Comparison of ENCODE assay signal across 22 cellular contexts in the genomic region with DNA sequence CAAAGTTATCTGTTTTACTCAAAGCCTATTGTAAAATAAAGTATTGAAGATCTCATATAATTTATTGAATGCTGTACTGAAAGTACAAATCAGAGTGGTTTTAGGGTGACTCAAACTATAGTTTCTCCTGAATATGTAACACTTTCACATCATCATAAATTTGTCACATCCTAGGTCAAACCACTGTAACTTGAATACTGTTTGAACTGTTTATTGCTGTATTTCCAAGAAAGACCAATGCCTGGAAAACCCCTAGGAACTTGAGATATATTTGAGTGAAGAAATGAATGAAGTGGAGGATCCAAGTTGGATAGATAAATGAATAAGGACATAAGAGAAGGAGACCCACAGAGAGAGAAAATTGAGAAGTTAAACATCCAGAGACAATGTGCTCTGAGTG.
"Had no signal": no experiment of that assay in that cellular context is flagged by ENCODE, and none has a peak within 500 bp of the region (broad histone marks: within the 10 kb centered on the region; RNA-seq: fewer than 3 reads in every experiment).

No MANE protein-coding gene starts in this region.

- H3K4me3 Mint-ChIP-seq: activated B cell treated with CpG ODN at 0.5 μM for 24 hours; activated CD8-positive, alpha-beta memory T cell treated with anti-CD3 and anti-CD28 coated beads, Interleukin-2, amount 10 ng/mL, durations not matched to agents 7 days and 5 days; activated T-cell treated with anti-CD3 and anti-CD28 coated beads, Interleukin-2, amount 50 U/mL, for 4 hours; central memory CD8-positive, alpha-beta T cell; T-cell had no signal

- DNase-seq: activated B cell treated with CpG ODN at 0.5 μM for 24 hours; activated CD4-positive, alpha-beta T cell treated with anti-CD3 and anti-CD28 coated beads, Interleukin-2, amount 50 U/mL, for 1 hour; activated CD8-positive, alpha-beta memory T cell treated with anti-CD3 and anti-CD28 coated beads, Interleukin-2, amount 10 ng/mL, durations not matched to agents 7 days and 5 days; activated gamma-delta T cell treated with Interleukin-2 at 50 U/mL for 16 hours; activated naive CD4-positive, alpha-beta T cell treated with anti-CD3 and anti-CD28 coated beads, Interleukin-2, amount 50 U/mL, for 16 hours; activated T-cell treated with anti-CD3 and anti-CD28 coated beads, Interleukin-2, amount 50 U/mL, for 4 hours; aorta; body of pancreas; Karpas-422; MM.1S; NCI-H1105 treated with DMSO at 0.1 percent for 48 hours; NCI-H1436 treated with DMSO at 0.1 percent for 48 hours; NCI-H187; NCI-H2081; NCI-H446; NCI-H524; PC-9; SHP77 treated with DMSO at 0.1 percent for 48 hours; T-cell; T1000 had no signal

- H3K9me3 Mint-ChIP-seq: activated B cell treated with CpG ODN at 0.5 μM for 24 hours; activated T-cell treated with anti-CD3 and anti-CD28 coated beads, Interleukin-2, amount 50 U/mL, for 4 hours; activated T-helper 2 cell treated with anti-CD3 and anti-CD28 coated beads, Interferon-gamma antibody, Interleukin-2, Interleukin-4, amounts not matched to agents 10 μg/mL and 5 μg/mL and 100 μg/mL, durations not matched to agents 14 hours and 24 hours and 36 hours had no signal

- H3K4me1 Mint-ChIP-seq: activated B cell treated with CpG ODN at 0.5 μM for 24 hours; activated CD8-positive, alpha-beta memory T cell treated with anti-CD3 and anti-CD28 coated beads, Interleukin-2, amount 10 ng/mL, durations not matched to agents 7 days and 5 days; central memory CD8-positive, alpha-beta T cell had no signal

- H3K27me3 Mint-ChIP-seq: activated B cell treated with CpG ODN at 0.5 μM for 24 hours; activated CD8-positive, alpha-beta memory T cell treated with anti-CD3 and anti-CD28 coated beads, Interleukin-2, amount 10 ng/mL, durations not matched to agents 7 days and 5 days; central memory CD8-positive, alpha-beta T cell; T-cell had no signal

- H3K36me3 Mint-ChIP-seq: activated CD8-positive, alpha-beta memory T cell treated with anti-CD3 and anti-CD28 coated beads, Interleukin-2, amount 10 ng/mL, durations not matched to agents 7 days and 5 days; T-cell had no signal

- ATAC-seq: activated CD8-positive, alpha-beta memory T cell treated with anti-CD3 and anti-CD28 coated beads, Interleukin-2, amount 10 ng/mL, durations not matched to agents 7 days and 5 days; body of pancreas; T-cell had no signal

- H3K27ac Mint-ChIP-seq: activated B cell treated with CpG ODN at 0.5 μM for 24 hours; activated CD8-positive, alpha-beta memory T cell treated with anti-CD3 and anti-CD28 coated beads, Interleukin-2, amount 10 ng/mL, durations not matched to agents 7 days and 5 days; activated T-helper 2 cell treated with anti-CD3 and anti-CD28 coated beads, Interferon-gamma antibody, Interleukin-2, Interleukin-4, amounts not matched to agents 10 μg/mL and 5 μg/mL and 100 μg/mL, durations not matched to agents 14 hours and 24 hours and 36 hours; T-cell had no signal
